Comparison of ENCODE assay signal across 23 cellular contexts in genomic region chr19:16671652-16672274, GRCh38. TPM values are rescaled to one million over a fixed set of nuclear protein-coding genes. Genes with fewer than 3 reads are reported as not detected.
DNase-seq lines count a peak whose midpoint lies in the region; ATAC-seq and TF ChIP-seq lines count a peak whose summit lies in the region.
"Had no signal": no experiment of that assay in that cellular context is flagged by ENCODE, and none has a peak within 500 bp of the region (broad histone marks: within the 10 kb centered on the region; RNA-seq: fewer than 3 reads in every experiment).

No MANE protein-coding gene starts in this region.

- no peaks in the 10 kb centered on the region for H3K79me1 ChIP-seq in H9 (ENCODE audit: insufficient read depth, low read depth, low read length, poor library complexity, severe bottlenecking)

- intact Hi-C loops in left ventricle myocardium superior (cut with micrococcal nuclease) (no loop called here), posterior cingulate gyrus (cut with DNase I) (no loop called here)

- no peak overlapping the region for H3K4me2 ChIP-seq in H9 (ENCODE audit: insufficient read depth, insufficient read length, low read length)
- H3K4me2 ChIP-seq in osteoblast (ENCODE audit: insufficient read depth, low read length) = no peak overlapping the region
- H3K4me2 ChIP-seq: A549; BLaER1 treated with 17β-estradiol and CSF1 and Interleukin-3, amounts not matched to agents 10 nM and 100 nM; GM23338 had no signal

- H2AFZ ChIP-seq in H9 (ENCODE audit: low read length) = no peak overlapping the region
- no peak overlapping the region for H2AFZ ChIP-seq in osteoblast (ENCODE audit: low read length)
- H2AFZ ChIP-seq: GM23338 had no signal

- no peak overlapping the region for H2BK20ac ChIP-seq in H9 (ENCODE audit: low read depth, low read length, poor library complexity, severe bottlenecking)

- H3K79me2 ChIP-seq in H9 (ENCODE audit: insufficient read depth, low read length) (no peaks in the 10 kb centered on the region), osteoblast (ENCODE audit: insufficient read depth, low read length) (no peaks in the 10 kb centered on the region)

- H3K27ac ChIP-seq in H9 (ENCODE audit: insufficient read length, low read depth, low read length) (no peak overlapping the region), WERI-Rb-1 (peak overlapping the region; percentile 15; the same call in 1 of the 2 replicates), osteoblast (ENCODE audit: low read depth, low read length) (no peak overlapping the region)
- H3K27ac ChIP-seq: A549; BLaER1 treated with 17β-estradiol and CSF1 and Interleukin-3, amounts not matched to agents 10 nM and 100 nM; SJSA1 had no signal

- H2BK120ac ChIP-seq in H9 (ENCODE audit: low read depth, low read length, poor library complexity, severe bottlenecking) = no peak overlapping the region

- peak overlapping the region in 2 of 3 experiments; percentile 14 to 92; a peak in 4 of 7 replicates for H3K27ac Mint-ChIP-seq in H9
- H3K27ac Mint-ChIP-seq: CD8-positive, alpha-beta memory T cell; GM23338 had no signal

- no peak overlapping the region for H4K8ac ChIP-seq in H9 (replicated peaks; ENCODE audit: insufficient read length, low read depth, low read length)

- H3K36me3 Mint-ChIP-seq in H9 (ENCODE audit: insufficient read depth in 1 of 3, low read depth in 3 of 3) = peaks cover 0 to 1% (median 1%) of the 10 kb centered on the region in 3 experiments; a peak in 3 of 7 replicates
- H3K36me3 Mint-ChIP-seq: CD8-positive, alpha-beta memory T cell had no signal

- no peak overlapping the region for H4K5ac ChIP-seq in H9 (ENCODE audit: insufficient read length, low read depth, low read length)

- ATAC-seq in left ventricle myocardium superior (peak; percentile 95), HG03139 (IDR thresholded peaks at IDR 0.05; ENCODE audit: unreplicated experiment) (no peak)
- ATAC-seq: A549, GM23338 had no signal

- H3K18ac ChIP-seq in H9 (ENCODE audit: insufficient read length, low read depth, low read length) = no peak overlapping the region

- no peak overlapping the region for H3K23ac ChIP-seq in H9 (ENCODE audit: insufficient read length, low read depth, low read length)

- H3K9me3 ChIP-seq in H9 (ENCODE audit: control insufficient read depth, low read depth, low read length) (no peaks in the 10 kb centered on the region), WERI-Rb-1 (ENCODE audit: severe bottlenecking) (no peaks in the 10 kb centered on the region), osteoblast (ENCODE audit: low read depth, low read length) (no peaks in the 10 kb centered on the region)
- H3K9me3 ChIP-seq: A549; BLaER1 treated with 17β-estradiol and CSF1 and Interleukin-3, amounts not matched to agents 10 nM and 100 nM; SJSA1 had no signal

- no peak overlapping the region for H2BK15ac ChIP-seq in H9 (ENCODE audit: low read depth, low read length)

- no peaks in the 10 kb centered on the region for H3K9me3 Mint-ChIP-seq in H9
- H3K9me3 Mint-ChIP-seq: CD8-positive, alpha-beta memory T cell; GM23338 had no signal

- H2AK5ac ChIP-seq in H9 (ENCODE audit: insufficient read length, low read length) = no peak overlapping the region

- H3K4me1 Mint-ChIP-seq in H9 = peaks cover 5 to 7% of the 10 kb centered on the region in 2 experiments; a peak in 2 of 4 replicates
- H3K4me1 Mint-ChIP-seq: CD8-positive, alpha-beta memory T cell; GM23338 had no signal

- H3K4ac ChIP-seq in H9 (ENCODE audit: low read depth, low read length) = no peak overlapping the region

- no peak overlapping the region for H2BK12ac ChIP-seq in H9 (ENCODE audit: insufficient read length, low read depth, low read length)

- H3K14ac ChIP-seq in H9 (ENCODE audit: insufficient read depth, low read length) = no peak overlapping the region

- H3K27me3 ChIP-seq in H9 (ENCODE audit: insufficient read depth, low read length) (no peaks in the 10 kb centered on the region), WERI-Rb-1 (ENCODE audit: insufficient read depth, low read depth, severe bottlenecking) (no peaks in the 10 kb centered on the region), osteoblast (ENCODE audit: insufficient read depth, low read length) (no peaks in the 10 kb centered on the region)
- H3K27me3 ChIP-seq: BLaER1 treated with 17β-estradiol and CSF1 and Interleukin-3, amounts not matched to agents 10 nM and 100 nM; SJSA1 had no signal

- no peak overlapping the region for H3K9ac ChIP-seq in H9 (ENCODE audit: extremely low read depth, insufficient read length, low read length)
- H3K9ac ChIP-seq: BLaER1 treated with 17β-estradiol and CSF1 and Interleukin-3, amounts not matched to agents 10 nM and 100 nM had no signal

- H4K20me1 ChIP-seq in H9 (ENCODE audit: control insufficient read depth, insufficient read depth, insufficient read length) (no peaks in the 10 kb centered on the region), osteoblast (ENCODE audit: insufficient read depth, low read length) (no peaks in the 10 kb centered on the region)
- H4K20me1 ChIP-seq: BLaER1 treated with 17β-estradiol and CSF1 and Interleukin-3, amounts not matched to agents 10 nM and 100 nM had no signal

- no peaks in the 10 kb centered on the region for H3K4me1 ChIP-seq in H9 (ENCODE audit: insufficient read depth, low read length)
- no peaks in the 10 kb centered on the region for H3K4me1 ChIP-seq in osteoblast (ENCODE audit: insufficient read depth, low read length)
- H3K4me1 ChIP-seq: A549, SJSA1 had no signal

- DNase-seq in H9 = no peak
- peak; percentile 72 for DNase-seq in WERI-Rb-1
- peak; percentile 65 for DNase-seq in left ventricle myocardium superior
- DNase-seq in osteoblast (ENCODE audit: insufficient read length, low spot score, missing footprints) = peak; percentile 63
- DNase-seq in GM20000 (ENCODE audit: low spot score) = no peak
- DNase-seq in posterior cingulate gyrus = no peak
- no peak for DNase-seq in NCI-H446 (lab: John Stamatoyannopoulos, UW)
- DNase-seq: CD8-positive, alpha-beta memory T cell; GF-D8; KG1; NCI-H1048; NCI-H146; NCI-H2107; NCI-H2227 treated with DMSO at 0.1 percent for 48 hours; NCI-H524 treated with DMSO at 0.1 percent for 48 hours; OCI-M1 had no signal

- no peak overlapping the region for H4K91ac ChIP-seq in H9 (ENCODE audit: insufficient read length, low read depth, low read length)

- no CpG with 5 or more reads among the region's 12 CpGs for WGBS in H9 (ENCODE audit: extremely low coverage, insufficient read length, low lambda C conversion rate)

- no peaks in the 10 kb centered on the region for H3K27me3 Mint-ChIP-seq in H9 (ENCODE audit: low read depth)

- no peak overlapping the region for H3T11ph ChIP-seq in H9 (ENCODE audit: low read length)

- H3K4me3 ChIP-seq in WERI-Rb-1 (ENCODE audit: low read depth, low read length) (no peak overlapping the region), osteoblast (ENCODE audit: insufficient read depth, low read length) (no peak overlapping the region)
- H3K4me3 ChIP-seq: A549; BLaER1 treated with 17β-estradiol and CSF1 and Interleukin-3, amounts not matched to agents 10 nM and 100 nM; GM23338; SJSA1 had no signal

- no peaks in the 10 kb centered on the region for H3K23me2 ChIP-seq in H9 (ENCODE audit: insufficient read length, low read depth, low read length, poor library complexity, severe bottlenecking)

- TF ChIP-seq CTCF in H9 (conservative IDR thresholded peaks at IDR 0.05) (no peak), WERI-Rb-1 (IDR thresholded peaks at IDR 0.05; ENCODE audit: low read depth, low read length) (no peak), osteoblast (IDR thresholded peaks at IDR 0.05; ENCODE audit: extremely low read depth, low read depth, low read length) (no peak), GM20000 (IDR thresholded peaks at IDR 0.05; ENCODE audit: extremely low read depth, missing control alignments) (no peak)

- no peak overlapping the region for H2BK5ac ChIP-seq in H9 (ENCODE audit: insufficient read length, low read length)

- H3K56ac ChIP-seq in H9 (ENCODE audit: insufficient read length, low read depth, low read length) = no peak overlapping the region

- H3K4me3 Mint-ChIP-seq in H9 = no peak overlapping the region; a peak in 1 of 5 replicates
- H3K4me3 Mint-ChIP-seq: CD8-positive, alpha-beta memory T cell; GM23338 had no signal

- peaks cover 3% of the 10 kb centered on the region; the same call in 1 of the 2 replicates for H3K36me3 ChIP-seq in WERI-Rb-1
- no peaks in the 10 kb centered on the region for H3K36me3 ChIP-seq in osteoblast (ENCODE audit: insufficient read depth, low read length)
- H3K36me3 ChIP-seq: SJSA1 had no signal

RNA-seq across cellular contexts. Expression of gene TMEM38A, which starts 10.8 kb away (rescaled TPM):
- 7.4 and 8.3 TPM in 2 replicates for total RNA-seq in H9 (2021)
- total RNA-seq in left ventricle myocardium superior = 50.5 TPM
- total RNA-seq in osteoblast = 2.4 and 2.5 TPM in 2 replicates

RNA-seq across cellular contexts. Expression of gene SMIM7, which starts 11.8 kb away (rescaled TPM):
- total RNA-seq in H9 (2021) = 74.2 and 77.6 TPM in 2 replicates
- total RNA-seq in left ventricle myocardium superior = 32.5 TPM
- total RNA-seq in osteoblast = 57.8 and 60.1 TPM in 2 replicates

RNA-seq across cellular contexts. Expression of gene MED26, which starts 43.8 kb away (rescaled TPM):
- total RNA-seq in H9 (2021) = 11.4 and 13.0 TPM in 2 replicates
- total RNA-seq in left ventricle myocardium superior = 4.9 TPM
- total RNA-seq in osteoblast = 5.8 and 6.5 TPM in 2 replicates

RNA-seq across cellular contexts. Expression of gene NWD1, which starts 47.9 kb away (rescaled TPM):
- not detected in 2 replicates for total RNA-seq in H9 (2021)
- total RNA-seq in left ventricle myocardium superior = not detected
- total RNA-seq in osteoblast = not detected in 2 replicates
- total RNA-seq: CD8-positive, alpha-beta memory T cell; Daoy; RPMI7951; SJSA1 had no signal

Comparison
In these comparisons a context has a peak if more than half of its experiments do, and no peak if none do; other contexts are left out.
1. DNase-seq: peak in WERI-Rb-1 (single experiment), left ventricle myocardium superior (single experiment) and osteoblast (single experiment); none in H9 (single experiment), GM20000 (single experiment), posterior cingulate gyrus (0 of 10) and NCI-H446 (0 of 2).